18 cellular contexts compared by ENCODE assay signal in the genomic region with DNA sequence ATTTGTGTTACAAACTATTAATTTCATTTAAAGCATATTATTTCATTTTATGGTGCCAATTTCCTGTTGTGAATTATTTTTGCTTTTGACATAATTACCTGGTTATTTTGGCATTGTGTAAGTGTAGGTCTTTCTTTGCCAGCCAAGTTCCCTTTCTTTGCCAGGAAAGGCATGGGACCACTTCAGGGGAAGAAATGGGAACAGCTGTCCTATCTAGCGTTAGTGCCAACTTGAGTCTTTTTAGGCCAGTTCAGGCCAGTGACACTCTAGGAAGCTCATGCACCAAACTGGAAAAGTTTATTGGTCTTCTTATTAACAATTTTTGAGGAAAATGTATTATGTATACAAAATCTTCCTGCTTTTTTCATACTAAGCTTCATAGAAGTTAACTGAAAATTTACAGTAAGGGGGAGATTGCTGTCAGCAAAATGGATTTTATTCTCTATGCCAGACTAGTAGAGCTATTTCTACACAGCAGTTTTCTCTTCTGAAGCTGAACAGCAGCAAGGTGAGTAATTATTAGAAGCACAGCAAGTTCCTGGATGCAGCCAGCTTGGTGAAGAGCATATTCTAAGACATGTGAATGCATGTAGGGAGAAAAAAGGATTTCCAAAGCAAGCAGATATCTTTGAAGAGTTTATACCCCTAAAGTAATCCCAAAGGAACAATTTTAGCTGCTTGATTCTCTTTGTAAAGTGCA.
A peak's percentile ranks its signal among the peaks of the same experiment; 100 is the strongest.
DNase-seq lines count a peak whose midpoint lies in the region; TF ChIP-seq lines count a peak whose summit lies in the region.
"Had no signal": no experiment of that assay in that cellular context is flagged by ENCODE, and none has a peak within 500 bp of the region (broad histone marks: within the 10 kb centered on the region; RNA-seq: fewer than 3 reads in every experiment).

No MANE protein-coding gene starts in this region.

- intact Hi-C loops in left ventricle myocardium inferior (cut with micrococcal nuclease), result no loop called here

- H3K4me3 ChIP-seq in left ventricle myocardium inferior, result no peak overlapping the region
- no peak overlapping the region for H3K4me3 ChIP-seq in right atrium auricular region
- H3K4me3 ChIP-seq: GM23248, K562 had no signal

- DNase-seq in left ventricle myocardium inferior (no peak), right atrium auricular region (ENCODE audit: low spot score) (no peak), NCI-H1105 (lab: John Stamatoyannopoulos, UW) (peak; percentile 31), NCI-H446 treated with DMSO at 0.1 percent for 48 hours (lab: John Stamatoyannopoulos, UW) (peak; percentile 94), dermis blood vessel endothelial cell (no peak), GM03348 (ENCODE audit: low spot score) (no peak)
- DNase-seq: ACHN; BE2C; C1 segment of cervical spinal cord; CD4-positive, CD25-positive, alpha-beta regulatory T cell; CD8-positive, alpha-beta memory T cell; COR-L47; DMS153; DMS79 treated with DMSO at 0.1 percent for 48 hours; GM23248; HCEC 1CT; IMR-90 had no signal

- no peak for TF ChIP-seq CTCF in left ventricle myocardium inferior (IDR thresholded peaks at IDR 0.05; ENCODE audit: borderline replicate concordance)
- no peak for TF ChIP-seq CTCF in right atrium auricular region (IDR thresholded peaks at IDR 0.05)

- H3K9me3 ChIP-seq in left ventricle myocardium inferior (replicated peaks) (peaks cover 20% of the 10 kb centered on the region), right atrium auricular region (peaks cover 0 to 5% of the 10 kb centered on the region in 2 donors)
- H3K9me3 ChIP-seq: BE2C had no signal

- peak overlapping the region; percentile 39 for H3K27ac ChIP-seq in left ventricle myocardium inferior (replicated peaks)
- H3K27ac ChIP-seq in right atrium auricular region, result no peak overlapping the region
- H3K27ac ChIP-seq: GM23248 had no signal

- no peaks in the 10 kb centered on the region for H3K27me3 ChIP-seq in left ventricle myocardium inferior (ENCODE audit: low read depth)
- H3K27me3 ChIP-seq in right atrium auricular region, result no peaks in the 10 kb centered on the region
- H3K27me3 ChIP-seq: BE2C had no signal

- peaks cover 16% of the 10 kb centered on the region for H3K4me1 ChIP-seq in left ventricle myocardium inferior
- H3K4me1 ChIP-seq in right atrium auricular region, result peaks cover 0 to 8% of the 10 kb centered on the region in 2 donors
- H3K4me1 ChIP-seq: BE2C had no signal

- no peaks in the 10 kb centered on the region for H3K36me3 ChIP-seq in left ventricle myocardium inferior
- no peaks in the 10 kb centered on the region for H3K36me3 ChIP-seq in right atrium auricular region
- H3K36me3 ChIP-seq: BE2C had no signal

Comparison
In these comparisons a context has a peak if more than half of its experiments do, and no peak if none do; other contexts are left out.
1. DNase-seq: peak in NCI-H1105 (single experiment) and NCI-H446 treated with DMSO at 0.1 percent for 48 hours (single experiment); none in left ventricle myocardium inferior (single experiment), right atrium auricular region (single experiment), dermis blood vessel endothelial cell (single experiment) and GM03348 (single experiment).